Comparison of ENCODE assay signal across 15 cellular contexts in genomic region chr19:49552749-49553148, GRCh38. TPM values are rescaled to one million over a fixed set of nuclear protein-coding genes. Genes with fewer than 3 reads are reported as not detected.
DNase-seq lines count a peak whose midpoint lies in the region; ATAC-seq and TF ChIP-seq lines count a peak whose summit lies in the region.
"Had no signal": no experiment of that assay in that cellular context is flagged by ENCODE, and none has a peak within 500 bp of the region (broad histone marks: within the 10 kb centered on the region; RNA-seq: fewer than 3 reads in every experiment).

No MANE protein-coding gene starts in this region.

- peak overlapping the region; percentile 59 to 85 (median 80) for H3K4me3 Mint-ChIP-seq in CD8-positive, alpha-beta memory T cell
- peak overlapping the region; percentile 84 for H3K4me3 Mint-ChIP-seq in T-helper 1 cell treated with Interleukin-12 subunit alpha and Interleukin-12 subunit beta and Interleukin-4 antibody, amounts not matched to agents 30 μg/mL and 1 μg/mL, for 36 hours
- H3K4me3 Mint-ChIP-seq in activated naive CD8-positive, alpha-beta T cell treated with anti-CD3 and anti-CD28 coated beads for 36 hours: peak overlapping the region; percentile 70
- H3K4me3 Mint-ChIP-seq in natural killer cell (peak overlapping the region; percentile 50), endodermal cell (no peak overlapping the region)

- CTCF ChIA-PET in CD8-positive, alpha-beta memory T cell (lab: Charles Lee): interaction anchor here (1.0 to 11.4 kb wide), 4 partner anchors 13 to 49 kb away, joined by 3 to 128 read pairs (median 14); no protein-coding TSS in a partner anchor

- no peaks in the 10 kb centered on the region for H3K27me3 ChIP-seq in CD8-positive, alpha-beta memory T cell (ENCODE audit: insufficient read depth, low read length, poor library complexity, severe bottlenecking)
- no peaks in the 10 kb centered on the region for H3K27me3 ChIP-seq in endodermal cell (ENCODE audit: control insufficient read depth, insufficient read depth, low read length, poor library complexity, severe bottlenecking)

- peaks cover 88% of the 10 kb centered on the region for H3K4me1 ChIP-seq in CD8-positive, alpha-beta memory T cell (ENCODE audit: insufficient read depth, low read length)
- H3K4me1 ChIP-seq in endodermal cell (ENCODE audit: control insufficient read depth, insufficient read depth, low read length): no peaks in the 10 kb centered on the region
- H3K4me1 ChIP-seq: parathyroid adenoma had no signal

- H3K9ac ChIP-seq in endodermal cell (ENCODE audit: extremely low read depth, low read length, poor library complexity, severe bottlenecking): no peak overlapping the region
- H3K9ac ChIP-seq: parathyroid adenoma had no signal

- H3K9me3 Mint-ChIP-seq in CD8-positive, alpha-beta memory T cell: no peaks in the 10 kb centered on the region
- no peaks in the 10 kb centered on the region for H3K9me3 Mint-ChIP-seq in T-helper 1 cell treated with Interleukin-12 subunit alpha and Interleukin-12 subunit beta and Interleukin-4 antibody, amounts not matched to agents 30 μg/mL and 1 μg/mL, for 36 hours
- peaks cover 4% of the 10 kb centered on the region for H3K9me3 Mint-ChIP-seq in activated naive CD8-positive, alpha-beta T cell treated with anti-CD3 and anti-CD28 coated beads for 36 hours
- H3K9me3 Mint-ChIP-seq in natural killer cell (no peaks in the 10 kb centered on the region), endodermal cell (no peaks in the 10 kb centered on the region)

- TF ChIP-seq CTCF in natural killer cell (IDR thresholded peaks at IDR 0.05) (no peak), endodermal cell (conservative IDR thresholded peaks at IDR 0.05) (no peak)

- peaks cover 50 to 62% (median 52%) of the 10 kb centered on the region in 3 donors for H3K4me1 Mint-ChIP-seq in CD8-positive, alpha-beta memory T cell
- peaks cover 52% of the 10 kb centered on the region for H3K4me1 Mint-ChIP-seq in T-helper 1 cell treated with Interleukin-12 subunit alpha and Interleukin-12 subunit beta and Interleukin-4 antibody, amounts not matched to agents 30 μg/mL and 1 μg/mL, for 36 hours (ENCODE audit: low read depth)
- peaks cover 60% of the 10 kb centered on the region for H3K4me1 Mint-ChIP-seq in activated naive CD8-positive, alpha-beta T cell treated with anti-CD3 and anti-CD28 coated beads for 36 hours
- H3K4me1 Mint-ChIP-seq in natural killer cell: peaks cover 16 to 28% of the 10 kb centered on the region in 2 donors
- peaks cover 2% of the 10 kb centered on the region for H3K4me1 Mint-ChIP-seq in endodermal cell

- POLR2A ChIA-PET in CD8-positive, alpha-beta memory T cell (lab: Charles Lee): interaction anchor here (0.6 to 1.7 kb wide), 5 partner anchors 8 to 325 kb away, joined by 3 to 9 read pairs (median 4); no protein-coding TSS in a partner anchor

- peaks cover 16% of the 10 kb centered on the region for H3K36me3 ChIP-seq in CD8-positive, alpha-beta memory T cell (ENCODE audit: insufficient read depth, low read length)
- H3K36me3 ChIP-seq in endodermal cell (ENCODE audit: control insufficient read depth, insufficient read depth, low read length): peaks cover 25% of the 10 kb centered on the region

- 94 to 96% methylated on average over 11 of the region's 11 CpGs for WGBS in endodermal cell (ENCODE audit: insufficient coverage in 1 of 2, insufficient read length in 1 of 2), 2 experiments

- H3K9me3 ChIP-seq in CD8-positive, alpha-beta memory T cell (ENCODE audit: low read length): no peaks in the 10 kb centered on the region
- no peaks in the 10 kb centered on the region for H3K9me3 ChIP-seq in endodermal cell (ENCODE audit: control insufficient read depth, low read length)

- H3K27ac ChIP-seq in CD8-positive, alpha-beta memory T cell (ENCODE audit: low read depth, low read length): no peak overlapping the region
- no peak overlapping the region for H3K27ac ChIP-seq in endodermal cell (ENCODE audit: low read depth, low read length)
- H3K27ac ChIP-seq: parathyroid adenoma had no signal

- peaks cover 7 to 23% (median 9%) of the 10 kb centered on the region in 3 donors for H3K36me3 Mint-ChIP-seq in CD8-positive, alpha-beta memory T cell
- H3K36me3 Mint-ChIP-seq in T-helper 1 cell treated with Interleukin-12 subunit alpha and Interleukin-12 subunit beta and Interleukin-4 antibody, amounts not matched to agents 30 μg/mL and 1 μg/mL, for 36 hours (ENCODE audit: low read depth): peaks cover 38% of the 10 kb centered on the region
- H3K36me3 Mint-ChIP-seq in activated naive CD8-positive, alpha-beta T cell treated with anti-CD3 and anti-CD28 coated beads for 36 hours: peaks cover 39% of the 10 kb centered on the region
- no peaks in the 10 kb centered on the region for H3K36me3 Mint-ChIP-seq in natural killer cell
- H3K36me3 Mint-ChIP-seq in endodermal cell (ENCODE audit: low read depth): peaks cover 31% of the 10 kb centered on the region

- DNase-seq in CD8-positive, alpha-beta memory T cell: peak in 2 of 5 donors; percentile 29 to 74
- DNase-seq in activated naive CD8-positive, alpha-beta T cell treated with anti-CD3 and anti-CD28 coated beads for 36 hours: no peak
- DNase-seq in natural killer cell: no peak
- no peak for DNase-seq in endodermal cell
- DNase-seq in H4 (ENCODE audit: low spot score): no peak
- no peak for DNase-seq in UCSD-AML1 (lab: John Stamatoyannopoulos, UW; ENCODE audit: unreplicated experiment)
- DNase-seq: COR-L47; left ventricle myocardium superior; NCI-H1092; NCI-H510A; stimulated activated CD4-positive, alpha-beta T cell treated with anti-CD3 and anti-CD28 coated beads, Interleukin-1b, Interleukin-23, amount 100 ng/mL, for 48 hours had no signal

- H3K27me3 Mint-ChIP-seq in CD8-positive, alpha-beta memory T cell: peaks cover 0 to 3% of the 10 kb centered on the region in 2 donors
- H3K27me3 Mint-ChIP-seq in T-helper 1 cell treated with Interleukin-12 subunit alpha and Interleukin-12 subunit beta and Interleukin-4 antibody, amounts not matched to agents 30 μg/mL and 1 μg/mL, for 36 hours (ENCODE audit: low read depth): no peaks in the 10 kb centered on the region
- H3K27me3 Mint-ChIP-seq in activated naive CD8-positive, alpha-beta T cell treated with anti-CD3 and anti-CD28 coated beads for 36 hours: no peaks in the 10 kb centered on the region
- H3K27me3 Mint-ChIP-seq in natural killer cell (ENCODE audit: low read depth in 2 of 2) (no peaks in the 10 kb centered on the region), endodermal cell (ENCODE audit: insufficient read depth) (no peaks in the 10 kb centered on the region)

- ATAC-seq in natural killer cell: no peak
- ATAC-seq in HG02970 (IDR thresholded peaks at IDR 0.05; ENCODE audit: low FRiP score, unreplicated experiment): no peak
- ATAC-seq: left ventricle myocardium superior, Right ventricle myocardium inferior had no signal

- intact Hi-C loops in natural killer cell (cut with micrococcal nuclease): no loop called here

- H3K27ac Mint-ChIP-seq in CD8-positive, alpha-beta memory T cell: peak overlapping the region; percentile 83 to 97 (median 94)
- peak overlapping the region; percentile 99 for H3K27ac Mint-ChIP-seq in T-helper 1 cell treated with Interleukin-12 subunit alpha and Interleukin-12 subunit beta and Interleukin-4 antibody, amounts not matched to agents 30 μg/mL and 1 μg/mL, for 36 hours
- H3K27ac Mint-ChIP-seq in activated naive CD8-positive, alpha-beta T cell treated with anti-CD3 and anti-CD28 coated beads for 36 hours: peak overlapping the region; percentile 88
- peak overlapping the region; percentile 57 to 86 for H3K27ac Mint-ChIP-seq in natural killer cell
- H3K27ac Mint-ChIP-seq in endodermal cell: no peak overlapping the region

- no peak overlapping the region for H3K4me3 ChIP-seq in CD8-positive, alpha-beta memory T cell (ENCODE audit: low read length)
- H3K4me3 ChIP-seq in endodermal cell (ENCODE audit: low read length): no peak overlapping the region

RNA-seq across cellular contexts. Expression of gene RCN3, which starts 24.9 kb away (rescaled TPM):
- total RNA-seq in CD8-positive, alpha-beta memory T cell: 1 to 10 TPM; 1.4 to 1.7 TPM
- polyA plus RNA-seq in CD8-positive, alpha-beta memory T cell: 2.1 TPM
- 1 to 10 TPM; 3.6 to 4.3 TPM for total RNA-seq in activated naive CD8-positive, alpha-beta T cell treated with anti-CD3 and anti-CD28 coated beads for 36 hours
- total RNA-seq in natural killer cell (1 to 10 TPM; 2.4 to 4.7 (median 3.0) TPM), endodermal cell (1 to 10 TPM; 4.9 to 9.0 TPM)
- polyA plus RNA-seq in endodermal cell (2013, experiment 1 of 2): 7.5 TPM
- polyA plus RNA-seq in endodermal cell (2013, experiment 2 of 2): 6.7 TPM
- total RNA-seq in H4 (2014; rRNA removed; shearing (Covaris generic)): 6.1 and 7.6 TPM in 2 replicates

RNA-seq across cellular contexts. Expression of gene NOSIP, which starts 27.6 kb away (rescaled TPM):
- 10 to 100 TPM; 62.5 to 64.3 TPM for total RNA-seq in CD8-positive, alpha-beta memory T cell
- 414 TPM for polyA plus RNA-seq in CD8-positive, alpha-beta memory T cell
- 10 to 100 TPM; 61.4 to 69.5 TPM for total RNA-seq in activated naive CD8-positive, alpha-beta T cell treated with anti-CD3 and anti-CD28 coated beads for 36 hours
- 10 to 100 TPM; 46.7 to 63.6 (median 59.8) TPM for total RNA-seq in natural killer cell
- 10 to 100 TPM; 58.0 to 62.3 TPM for total RNA-seq in endodermal cell
- polyA plus RNA-seq in endodermal cell (2013, experiment 1 of 2): 62.3 TPM
- polyA plus RNA-seq in endodermal cell (2013, experiment 2 of 2): 59.5 TPM
- total RNA-seq in H4 (2014; rRNA removed; shearing (Covaris generic)): 95.7 and 114 TPM in 2 replicates

RNA-seq across cellular contexts. Expression of gene PRRG2, which starts 28.4 kb away (rescaled TPM):
- total RNA-seq in CD8-positive, alpha-beta memory T cell: 1 to 10 TPM; 1.2 TPM
- 0.24 TPM for polyA plus RNA-seq in CD8-positive, alpha-beta memory T cell
- total RNA-seq in activated naive CD8-positive, alpha-beta T cell treated with anti-CD3 and anti-CD28 coated beads for 36 hours: 1 to 10 TPM; 1.5 to 1.6 TPM
- total RNA-seq in natural killer cell (under 1 TPM in 2 of 3 donors, not detected in 1; 0.39 to 0.56 TPM), endodermal cell (1 to 10 TPM; 3.7 to 6.9 TPM)
- 0.53 TPM for polyA plus RNA-seq in endodermal cell (2013, experiment 1 of 2)
- 0.25 TPM for polyA plus RNA-seq in endodermal cell (2013, experiment 2 of 2)
- total RNA-seq in H4 (2014; rRNA removed; shearing (Covaris generic)): 0.56 TPM in 1 of 2 replicates, not detected in the other

RNA-seq across cellular contexts. Expression of gene PRR12, which starts 38.2 kb away (rescaled TPM):
- total RNA-seq in CD8-positive, alpha-beta memory T cell: 10 to 100 TPM; 25.9 to 27.5 TPM
- 0.81 TPM for polyA plus RNA-seq in CD8-positive, alpha-beta memory T cell
- 10 to 100 TPM; 16.0 to 17.8 TPM for total RNA-seq in activated naive CD8-positive, alpha-beta T cell treated with anti-CD3 and anti-CD28 coated beads for 36 hours
- total RNA-seq in natural killer cell (10 to 100 TPM; 51.1 to 62.1 (median 56.0) TPM), endodermal cell (10 to 100 TPM; 67.6 to 69.6 TPM)
- 29.6 TPM for polyA plus RNA-seq in endodermal cell (2013, experiment 1 of 2)
- 27.0 TPM for polyA plus RNA-seq in endodermal cell (2013, experiment 2 of 2)
- 0.99 and 1.0 TPM in 2 replicates for total RNA-seq in H4 (2014; rRNA removed; shearing (Covaris generic))

RNA-seq across cellular contexts. Expression of gene FCGRT, which starts 40.3 kb away (rescaled TPM):
- 10 to 100 TPM; 16.2 to 16.3 TPM for total RNA-seq in CD8-positive, alpha-beta memory T cell
- polyA plus RNA-seq in CD8-positive, alpha-beta memory T cell: 52.4 TPM
- total RNA-seq in activated naive CD8-positive, alpha-beta T cell treated with anti-CD3 and anti-CD28 coated beads for 36 hours: 10 to 100 TPM; 11.5 to 12.2 TPM
- 10 to 100 TPM; 13.5 to 39.2 (median 19.9) TPM for total RNA-seq in natural killer cell
- 10 to 100 TPM; 47.6 to 56.9 TPM for total RNA-seq in endodermal cell
- polyA plus RNA-seq in endodermal cell (2013, experiment 1 of 2): 28.7 TPM
- polyA plus RNA-seq in endodermal cell (2013, experiment 2 of 2): 27.4 TPM
- 2.3 and 2.7 TPM in 2 replicates for total RNA-seq in H4 (2014; rRNA removed; shearing (Covaris generic))
